Comparison of ENCODE assay signal across 18 cellular contexts in the genomic region with DNA sequence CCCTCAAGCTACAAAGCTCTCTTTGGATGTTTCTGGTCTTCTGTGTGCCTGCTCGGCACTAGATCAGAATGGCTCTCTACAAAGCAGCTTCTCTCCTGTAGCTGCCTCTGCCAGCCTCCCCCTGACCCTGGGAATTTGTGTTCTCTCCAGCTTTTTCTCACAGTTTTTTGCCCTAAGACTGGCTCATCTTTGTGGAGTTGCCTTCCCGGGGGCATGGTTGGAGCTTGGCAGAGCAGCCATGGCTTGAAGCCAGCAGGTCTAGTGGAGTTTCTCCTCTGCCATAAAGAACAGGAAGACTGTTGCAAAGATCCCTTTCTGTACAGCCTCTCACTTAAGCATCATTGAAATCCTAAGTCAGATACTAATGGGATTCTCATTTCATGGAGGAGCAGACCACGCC.
DNase-seq lines count a peak whose midpoint lies in the region; ATAC-seq, FAIRE-seq and TF ChIP-seq lines count a peak whose summit lies in the region.
"Had no signal": no experiment of that assay in that cellular context is flagged by ENCODE, and none has a peak within 500 bp of the region (broad histone marks: within the 10 kb centered on the region; RNA-seq: fewer than 3 reads in every experiment).

No MANE protein-coding gene starts in this region.

- TF ChIP-seq RAD21 in A549 (conservative IDR thresholded peaks at IDR 0.05 in 1 of 2, IDR thresholded peaks at IDR 0.05 in 1 of 2) = no peak

- H3K27me3 ChIP-seq in BLaER1 treated with 17β-estradiol and CSF1 and Interleukin-3, amounts not matched to agents 10 nM and 100 nM = no peaks in the 10 kb centered on the region
- no peaks in the 10 kb centered on the region for H3K27me3 ChIP-seq in testis
- H3K27me3 ChIP-seq: Peyer's patch had no signal

- no peak for TF ChIP-seq POLR2A in A549 (IDR thresholded peaks at IDR 0.05; ENCODE audit: low read length)
- no peak for TF ChIP-seq POLR2A in testis (IDR thresholded peaks at IDR 0.05)

- intact Hi-C loops in testis (cut with DNase I; ENCODE audit: low total_unique reads) = no loop called here

- H3K36me3 ChIP-seq in BLaER1 treated with 17β-estradiol and CSF1 and Interleukin-3, amounts not matched to agents 10 nM and 100 nM = no peaks in the 10 kb centered on the region
- H3K36me3 ChIP-seq in testis (ENCODE audit: low read depth, missing control alignments) = no peaks in the 10 kb centered on the region
- H3K36me3 ChIP-seq: Peyer's patch had no signal

- peak overlapping the region in 4 of 11 experiments; percentile 8 to 56 (median 44); a peak in 4 of 22 replicates for H3K9ac ChIP-seq in BLaER1 treated with 17β-estradiol and CSF1 and Interleukin-3, amounts not matched to agents 10 nM and 100 nM

- no peak for FAIRE-seq in A549 (lab: Jason Lieb, UNC)
- FAIRE-seq: GM12878 had no signal

- H3K27ac ChIP-seq in A549 (peak overlapping the region; percentile 75 to 86), testis (no peak overlapping the region)
- peak overlapping the region in 8 of 11 experiments; percentile 15 to 81 (median 57); a peak in 14 of 22 replicates for H3K27ac ChIP-seq in BLaER1 treated with 17β-estradiol and CSF1 and Interleukin-3, amounts not matched to agents 10 nM and 100 nM
- H3K27ac ChIP-seq: HL-60, Peyer's patch had no signal

- POLR2A ChIA-PET in A549 (lab: Yijun Ruan, JAX) = interaction anchor here (1.5 to 1.9 kb wide), 2 partner anchors 162 to 164 kb away, joined by 4 to 5 read pairs; no protein-coding TSS in a partner anchor

- H3K4me1 ChIP-seq in A549 (peaks cover 25% of the 10 kb centered on the region), testis (no peaks in the 10 kb centered on the region)
- H3K4me1 ChIP-seq in BLaER1 treated with 17β-estradiol and CSF1 and Interleukin-3, amounts not matched to agents 10 nM and 100 nM = peaks cover 35 to 59% (median 46%) of the 10 kb centered on the region in 10 experiments
- H3K4me1 ChIP-seq: Peyer's patch had no signal

- H3K4me2 ChIP-seq in A549 = peak overlapping the region; percentile 59
- peak overlapping the region; percentile 61 to 82 (median 75) for H3K4me2 ChIP-seq in BLaER1 treated with 17β-estradiol and CSF1 and Interleukin-3, amounts not matched to agents 10 nM and 100 nM

- DNase-seq in A549 (ENCODE audit: low read depth in 1 of 2, low spot score in 1 of 2) (no peak), RPMI7951 (ENCODE audit: low read depth) (peak; percentile 52), medulla oblongata (ENCODE audit: extremely low spot score) (peak; percentile 2), testis (no peak)
- DNase-seq: C1 segment of cervical spinal cord, COR-L47, KG1, NCI-H1436, NCI-H2081, NCI-H226, NCI-H526 treated with DMSO at 0.1 percent for 48 hours, Peyer's patch had no signal

- no peaks in the 10 kb centered on the region for H4K20me1 ChIP-seq in BLaER1 treated with 17β-estradiol and CSF1 and Interleukin-3, amounts not matched to agents 10 nM and 100 nM

- TF ChIP-seq CTCF in A549 (IDR thresholded peaks at IDR 0.05) (no peak), testis (IDR thresholded peaks at IDR 0.05) (no peak)

- 85% methylated on average over 3 of the region's 3 CpGs for WGBS in A549 (ENCODE audit: missing lambda C conversion rate)
- WGBS in testis, 2 donors = 50 to 67% methylated on average over 2 to 3 of the region's 3 CpGs

- no peak for ATAC-seq in A549
- no peak for ATAC-seq in GM21737 (IDR thresholded peaks at IDR 0.05; ENCODE audit: unreplicated experiment)
- no peak for ATAC-seq in GM18870 (IDR thresholded peaks at IDR 0.05; ENCODE audit: unreplicated experiment)
- no peak for ATAC-seq in HG03095 (IDR thresholded peaks at IDR 0.05; ENCODE audit: unreplicated experiment)
- ATAC-seq: GM12878 had no signal

- TF ChIP-seq EP300 in A549 (IDR thresholded peaks at IDR 0.05) = no peak

- no peaks in the 10 kb centered on the region for H3K9me3 ChIP-seq in A549
- no peaks in the 10 kb centered on the region for H3K9me3 ChIP-seq in BLaER1 treated with 17β-estradiol and CSF1 and Interleukin-3, amounts not matched to agents 10 nM and 100 nM (replicated peaks in 1 of 11)
- no peaks in the 10 kb centered on the region for H3K9me3 ChIP-seq in testis
- H3K9me3 ChIP-seq: Peyer's patch had no signal

- CTCF ChIA-PET in A549 (lab: Yijun Ruan, JAX) = interaction anchor here (0.5 to 1.8 kb wide), 4 partner anchors 19 to 163 kb away, joined by 3 to 6 read pairs (median 3); a partner anchor contains a TSS

- H3K4me3 ChIP-seq in A549 (no peak overlapping the region), testis (no peak overlapping the region)
- no peak overlapping the region for H3K4me3 ChIP-seq in BLaER1 treated with 17β-estradiol and CSF1 and Interleukin-3, amounts not matched to agents 10 nM and 100 nM
- H3K4me3 ChIP-seq: GM12878, Peyer's patch had no signal

TF ChIP-seq in A549, 52 proteins besides CTCF, POLR2A, EP300 and RAD21:
- TF ChIP-seq NR3C1 (IDR thresholded peaks at IDR 0.05) (no peak), RNF2 (IDR thresholded peaks at IDR 0.05; ENCODE audit: borderline replicate concordance, low read depth) (no peak), EHF (CRISPR knock-in tag; IDR thresholded peaks at IDR 0.05) (no peak), SMC3 (IDR thresholded peaks at IDR 0.05) (no peak), ZFP36 (IDR thresholded peaks at IDR 0.05; ENCODE audit: borderline replicate concordance, partially characterized antibody) (no peak), MAZ (IDR thresholded peaks at IDR 0.05; ENCODE audit: borderline replicate concordance, low read depth, low read length) (no peak), CEBPB (IDR thresholded peaks at IDR 0.05) (no peak)
- TF ChIP-seq, protein P1, sequence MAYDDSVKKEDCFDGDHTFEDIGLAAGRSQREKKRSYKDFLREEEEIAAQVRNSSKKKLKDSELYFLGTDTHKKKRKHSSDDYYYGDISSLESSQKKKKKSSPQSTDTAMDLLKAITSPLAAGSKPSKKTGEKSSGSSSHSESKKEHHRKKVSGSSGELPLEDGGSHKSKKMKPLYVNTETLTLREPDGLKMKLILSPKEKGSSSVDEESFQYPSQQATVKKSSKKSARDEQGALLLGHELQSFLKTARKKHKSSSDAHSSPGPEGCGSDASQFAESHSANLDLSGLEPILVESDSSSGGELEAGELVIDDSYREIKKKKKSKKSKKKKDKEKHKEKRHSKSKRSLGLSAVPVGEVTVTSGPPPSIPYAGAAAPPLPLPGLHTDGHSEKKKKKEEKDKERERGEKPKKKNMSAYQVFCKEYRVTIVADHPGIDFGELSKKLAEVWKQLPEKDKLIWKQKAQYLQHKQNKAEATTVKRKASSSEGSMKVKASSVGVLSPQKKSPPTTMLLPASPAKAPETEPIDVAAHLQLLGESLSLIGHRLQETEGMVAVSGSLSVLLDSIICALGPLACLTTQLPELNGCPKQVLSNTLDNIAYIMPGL (CRISPR knock-in tag; IDR thresholded peaks at IDR 0.05; ENCODE audit: borderline replicate concordance) = no peak
- TF ChIP-seq, protein P2, sequence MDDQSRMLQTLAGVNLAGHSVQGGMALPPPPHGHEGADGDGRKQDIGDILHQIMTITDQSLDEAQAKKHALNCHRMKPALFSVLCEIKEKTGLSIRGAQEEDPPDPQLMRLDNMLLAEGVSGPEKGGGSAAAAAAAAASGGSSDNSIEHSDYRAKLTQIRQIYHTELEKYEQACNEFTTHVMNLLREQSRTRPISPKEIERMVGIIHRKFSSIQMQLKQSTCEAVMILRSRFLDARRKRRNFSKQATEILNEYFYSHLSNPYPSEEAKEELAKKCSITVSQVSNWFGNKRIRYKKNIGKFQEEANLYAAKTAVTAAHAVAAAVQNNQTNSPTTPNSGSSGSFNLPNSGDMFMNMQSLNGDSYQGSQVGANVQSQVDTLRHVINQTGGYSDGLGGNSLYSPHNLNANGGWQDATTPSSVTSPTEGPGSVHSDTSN (IDR thresholded peaks at IDR 0.05) = no peak

Comparison
In these comparisons a context has a peak if more than half of its experiments do, and no peak if none do; other contexts are left out.
1. DNase-seq: peak in RPMI7951 (single experiment) and medulla oblongata (single experiment); none in A549 (0 of 2) and testis (single experiment).
2. H3K27ac ChIP-seq: peak in A549 (2 of 2) and BLaER1 treated with 17β-estradiol and CSF1 and Interleukin-3, amounts not matched to agents 10 nM and 100 nM (8 of 11); none in testis (0 of 2).